8 cellular contexts compared by ENCODE assay signal in genomic region chr5:93620487-93621339, GRCh38. TPM values are rescaled to one million over a fixed set of nuclear protein-coding genes. Genes with fewer than 3 reads are reported as not detected.
DNase-seq lines count a peak whose midpoint lies in the region; ATAC-seq and TF ChIP-seq lines count a peak whose summit lies in the region.

No MANE protein-coding gene starts in this region.

- H3K9me3 Mint-ChIP-seq in activated CD4-positive, alpha-beta T cell treated with anti-CD3 and anti-CD28 coated beads, Interleukin-2, amount 10 ng/mL, durations not matched to agents 24 days and 14 days: no peaks in the 10 kb centered on the region

- peaks cover 15% of the 10 kb centered on the region for H3K4me1 Mint-ChIP-seq in activated CD4-positive, alpha-beta T cell treated with anti-CD3 and anti-CD28 coated beads, Interleukin-2, amount 10 ng/mL, durations not matched to agents 24 days and 14 days

- intact Hi-C loops in activated CD4-positive, alpha-beta T cell treated with anti-CD3 and anti-CD28 coated beads, Interleukin-2, amount 10 ng/mL, durations not matched to agents 24 days and 14 days (cut with micrococcal nuclease): loop anchor here (1.0 kb wide), 1 partner anchor 8 kb away; no protein-coding TSS in a partner anchor

- ATAC-seq in GM19324 (IDR thresholded peaks at IDR 0.05; ENCODE audit: low FRiP score, unreplicated experiment) (peak; percentile 99), HG03354 (IDR thresholded peaks at IDR 0.05; ENCODE audit: poor library complexity, severe bottlenecking, unreplicated experiment) (peak; percentile 97), lung (ENCODE audit: insufficient read depth, low FRiP score) (peak; percentile 93)

- no peaks in the 10 kb centered on the region for H3K9me3 ChIP-seq in lung (ENCODE audit: control insufficient read depth in 2 of 2, insufficient read depth in 1 of 2, low read length in 1 of 2)

- peak overlapping the region; percentile 72 for H3K27ac Mint-ChIP-seq in activated CD4-positive, alpha-beta T cell treated with anti-CD3 and anti-CD28 coated beads, Interleukin-2, amount 10 ng/mL, durations not matched to agents 24 days and 14 days

- no peaks in the 10 kb centered on the region for H3K36me3 Mint-ChIP-seq in activated CD4-positive, alpha-beta T cell treated with anti-CD3 and anti-CD28 coated beads, Interleukin-2, amount 10 ng/mL, durations not matched to agents 24 days and 14 days (ENCODE audit: low read depth)

- peak overlapping the region; percentile 88 for H3K4me3 Mint-ChIP-seq in activated CD4-positive, alpha-beta T cell treated with anti-CD3 and anti-CD28 coated beads, Interleukin-2, amount 10 ng/mL, durations not matched to agents 24 days and 14 days

- no peaks in the 10 kb centered on the region for H3K27me3 ChIP-seq in lung (ENCODE audit: control insufficient read depth, insufficient read depth)

- H3K4me1 ChIP-seq in lung (ENCODE audit: control insufficient read depth in 2 of 2, insufficient read depth in 2 of 2, low read length in 2 of 2): no peaks in the 10 kb centered on the region

- peak; percentile 66 to 88 for DNase-seq in NCI-H446 (lab: John Stamatoyannopoulos, UW)
- peak; percentile 81 for DNase-seq in activated CD4-positive, alpha-beta T cell treated with anti-CD3 and anti-CD28 coated beads, Interleukin-2, amount 10 ng/mL, durations not matched to agents 24 days and 14 days
- DNase-seq in ecto neural progenitor cell (ENCODE audit: low spot score): peak; percentile 85
- peak; percentile 58 for DNase-seq in lung (ENCODE audit: low spot score)
- DNase-seq in stimulated activated CD8-positive, alpha-beta memory T cell treated with anti-CD3 and anti-CD28 coated beads, Interleukin-4, amount 100 ng/mL, for 48 hours: peak; percentile 70

- H3K27me3 Mint-ChIP-seq in activated CD4-positive, alpha-beta T cell treated with anti-CD3 and anti-CD28 coated beads, Interleukin-2, amount 10 ng/mL, durations not matched to agents 24 days and 14 days: peaks cover 52% of the 10 kb centered on the region

- H3K36me3 ChIP-seq in lung (ENCODE audit: control insufficient read depth in 2 of 2, insufficient read depth in 2 of 2, low read length in 2 of 2): no peaks in the 10 kb centered on the region

- H3K27ac ChIP-seq in C4-2B: peak overlapping the region; percentile 16; the same call in 1 of the 2 replicates
- H3K27ac ChIP-seq in lung (ENCODE audit: low read depth in 1 of 2, low read length in 1 of 2): peak overlapping the region; percentile 65 to 85

- H3K4me3 ChIP-seq in lung: peak overlapping the region; percentile 53

- TF ChIP-seq CTCF in C4-2B (conservative IDR thresholded peaks at IDR 0.05): peak; percentile 44
- TF ChIP-seq CTCF in lung (IDR thresholded peaks at IDR 0.05; ENCODE audit: control extremely low read depth, extremely low read depth): no peak

- WGBS in lung, 2 donors: 0 to 1% methylated on average over 62 to 76 of the region's 76 CpGs

RNA-seq across cellular contexts. Expression of gene NR2F1, which starts 37.7 kb away (rescaled TPM):
- total RNA-seq in activated CD4-positive, alpha-beta T cell treated with anti-CD3 and anti-CD28 coated beads, Interleukin-2, amount 10 ng/mL, durations not matched to agents 24 days and 14 days: not detected in 2 replicates
- 100 to 1,000 TPM in 1 of 2 donors, 10 to 100 TPM in 1; 57.3 to 104 TPM for total RNA-seq in lung
- polyA plus RNA-seq in lung: 10 to 100 TPM; 15.2 to 59.3 TPM

RNA-seq across cellular contexts. Expression of gene NR2F1-AS1, which starts 39.7 kb away (rescaled TPM):
- not detected in 2 replicates for total RNA-seq in activated CD4-positive, alpha-beta T cell treated with anti-CD3 and anti-CD28 coated beads, Interleukin-2, amount 10 ng/mL, durations not matched to agents 24 days and 14 days
- 10 to 100 TPM in 1 of 2 donors, 1 to 10 TPM in 1; 8.9 to 50.0 TPM for total RNA-seq in lung
- 10 to 100 TPM in 1 of 2 donors, 1 to 10 TPM in 1; 3.6 to 12.9 TPM for polyA plus RNA-seq in lung

Comparison
In these comparisons a context has a peak if more than half of its experiments do, and no peak if none do; other contexts are left out.
1. Peak in every context shown above with its lines: DNase-seq, ATAC-seq, H3K4me3 ChIP-seq and H3K27ac ChIP-seq.
2. RNA of gene NR2F1, which starts 37.7 kb away (total RNA-seq): 57.3 to 104 TPM in lung; not detected in activated CD4-positive, alpha-beta T cell treated with anti-CD3 and anti-CD28 coated beads, Interleukin-2, amount 10 ng/mL, durations not matched to agents 24 days and 14 days; every median in the first group is over 10 times any median in the second.